In genomic region chr4:185880571-185880970, GRCh38 we compare ENCODE assay signal across 20 cellular contexts.
DNase-seq lines count a peak whose midpoint lies in the region; TF ChIP-seq lines count a peak whose summit lies in the region.
"Had no signal": no experiment of that assay in that cellular context is flagged by ENCODE, and none has a peak within 500 bp of the region (broad histone marks: within the 10 kb centered on the region; RNA-seq: fewer than 3 reads in every experiment).

No MANE protein-coding gene starts in this region.

- H3K27me3 Mint-ChIP-seq in Calu3 (ENCODE audit: unreplicated experiment) = no peaks in the 10 kb centered on the region
- peaks cover 2% of the 10 kb centered on the region for H3K27me3 Mint-ChIP-seq in nephron progenitor cell (ENCODE audit: low read depth, poor library complexity)
- H3K27me3 Mint-ChIP-seq: activated naive CD8-positive, alpha-beta T cell treated with anti-CD3 and anti-CD28 coated beads, Interleukin-2, amount 10 ng/mL, durations not matched to agents 7 days and 5 days had no signal

- CTCF ChIA-PET in Calu3 (lab: Charles Lee) = interaction anchor here (0.7 kb wide), 1 partner anchor 76 kb away, joined by 3 read pairs; no protein-coding TSS in a partner anchor

- DNase-seq in Calu3 (no peak), LNCaP clone FGC (ENCODE audit: low read depth) (peak; percentile 86), SHP77 treated with DMSO at 0.1 percent for 48 hours (lab: John Stamatoyannopoulos, UW) (peak; percentile 75), nephron progenitor cell (no peak), erythroblast (lab: John Stamatoyannopoulos, UW) (no peak), DMS 273 (lab: John Stamatoyannopoulos, UW; ENCODE audit: unreplicated experiment) (no peak)
- DNase-seq in activated naive CD4-positive, alpha-beta T cell (lab: John Stamatoyannopoulos, UW) = no peak
- DNase-seq: activated naive CD8-positive, alpha-beta T cell treated with anti-CD3 and anti-CD28 coated beads, Interleukin-2, amount 10 ng/mL, durations not matched to agents 7 days and 5 days; activated T-cell treated with anti-CD3 and anti-CD28 coated beads, Interleukin-2, amount 50 U/mL, for 1 hour; cerebellar nuclear complex; H7; immature natural killer cell; NCI-H1436 treated with DMSO at 0.1 percent for 48 hours; nucleus accumbens; small intestine; T1000; upper lobe of left lung had no signal

- H3K4me1 Mint-ChIP-seq in Calu3 (ENCODE audit: low read depth, unreplicated experiment) = peaks cover 26% of the 10 kb centered on the region
- H3K4me1 Mint-ChIP-seq in nephron progenitor cell = peaks cover 14% of the 10 kb centered on the region
- H3K4me1 Mint-ChIP-seq: activated naive CD8-positive, alpha-beta T cell treated with anti-CD3 and anti-CD28 coated beads, Interleukin-2, amount 10 ng/mL, durations not matched to agents 7 days and 5 days; immature natural killer cell; stimulated activated effector memory CD8-positive, alpha-beta T cell treated with anti-CD3 and anti-CD28 coated beads, Interleukin-12 subunit alpha, Interleukin-12 subunit beta, amount 100 ng/mL, for 72 hours had no signal

- no peak overlapping the region for H3K4me3 ChIP-seq in LNCaP clone FGC (ENCODE audit: low read depth, low read length)
- H3K4me3 ChIP-seq: SJSA1, upper lobe of left lung had no signal

- H3K27ac Mint-ChIP-seq in Calu3 (ENCODE audit: unreplicated experiment) (peak overlapping the region; percentile 31), nephron progenitor cell (peak overlapping the region; percentile 7)
- H3K27ac Mint-ChIP-seq: activated naive CD8-positive, alpha-beta T cell treated with anti-CD3 and anti-CD28 coated beads, Interleukin-2, amount 10 ng/mL, durations not matched to agents 7 days and 5 days; immature natural killer cell; stimulated activated effector memory CD8-positive, alpha-beta T cell treated with anti-CD3 and anti-CD28 coated beads, Interleukin-12 subunit alpha, Interleukin-12 subunit beta, amount 100 ng/mL, for 72 hours had no signal

- intact Hi-C loops in Calu3 (cut with micrococcal nuclease; ENCODE audit: unreplicated experiment) = loop anchor here (5.0 kb wide), 1 partner anchor 228 kb away; no protein-coding TSS in a partner anchor

- TF ChIP-seq POLR2A in erythroblast (IDR thresholded peaks at IDR 0.05; ENCODE audit: low read length) = no peak

- BruUV-seq in Calu3 (replicated peaks; lab: Mats Ljungman, UMichigan) = no TSS peak

- H3K9me3 Mint-ChIP-seq in Calu3 (ENCODE audit: low read depth, unreplicated experiment) (no peaks in the 10 kb centered on the region), nephron progenitor cell (peaks cover 6% of the 10 kb centered on the region)
- H3K9me3 Mint-ChIP-seq: activated naive CD8-positive, alpha-beta T cell treated with anti-CD3 and anti-CD28 coated beads, Interleukin-2, amount 10 ng/mL, durations not matched to agents 7 days and 5 days had no signal

- no peak for TF ChIP-seq CTCF in Calu3 (IDR thresholded peaks at IDR 0.05; ENCODE audit: unreplicated experiment)
- TF ChIP-seq CTCF in LNCaP clone FGC (IDR thresholded peaks at IDR 0.05; ENCODE audit: control insufficient read depth, extremely low read depth, insufficient read depth) = no peak
- TF ChIP-seq CTCF in nephron progenitor cell (IDR thresholded peaks at IDR 0.05) = no peak

- H3K36me3 Mint-ChIP-seq in Calu3 (ENCODE audit: insufficient read depth, unreplicated experiment) (peaks cover 4% of the 10 kb centered on the region), nephron progenitor cell (ENCODE audit: low read depth) (no peaks in the 10 kb centered on the region)
- H3K36me3 Mint-ChIP-seq: activated naive CD8-positive, alpha-beta T cell treated with anti-CD3 and anti-CD28 coated beads, Interleukin-2, amount 10 ng/mL, durations not matched to agents 7 days and 5 days; IgD-negative memory B cell; immature natural killer cell; stimulated activated effector memory CD8-positive, alpha-beta T cell treated with anti-CD3 and anti-CD28 coated beads, Interleukin-12 subunit alpha, Interleukin-12 subunit beta, amount 100 ng/mL, for 72 hours had no signal

- peak overlapping the region; percentile 9 for H3K4me3 Mint-ChIP-seq in Calu3 (ENCODE audit: low read depth, unreplicated experiment)
- no peak overlapping the region for H3K4me3 Mint-ChIP-seq in nephron progenitor cell
- H3K4me3 Mint-ChIP-seq: activated naive CD8-positive, alpha-beta T cell treated with anti-CD3 and anti-CD28 coated beads, Interleukin-2, amount 10 ng/mL, durations not matched to agents 7 days and 5 days; immature natural killer cell; stimulated activated effector memory CD8-positive, alpha-beta T cell treated with anti-CD3 and anti-CD28 coated beads, Interleukin-12 subunit alpha, Interleukin-12 subunit beta, amount 100 ng/mL, for 72 hours had no signal

Comparison
In these comparisons a context has a peak if more than half of its experiments do, and no peak if none do; other contexts are left out.
1. DNase-seq: peak in LNCaP clone FGC (single experiment) and SHP77 treated with DMSO at 0.1 percent for 48 hours (single experiment); none in Calu3 (single experiment), nephron progenitor cell (single experiment), erythroblast (0 of 2), DMS 273 (single experiment) and activated naive CD4-positive, alpha-beta T cell (0 of 4).